9 cellular contexts compared by ENCODE assay signal in genomic region chr12:67452119-67452805, GRCh38.
DNase-seq lines count a peak whose midpoint lies in the region; ATAC-seq and TF ChIP-seq lines count a peak whose summit lies in the region.
"Had no signal": no experiment of that assay in that cellular context is flagged by ENCODE, and none has a peak within 500 bp of the region (broad histone marks: within the 10 kb centered on the region; RNA-seq: fewer than 3 reads in every experiment).

No MANE protein-coding gene starts in this region.

- TF ChIP-seq RAD21 in SK-N-SH (IDR thresholded peaks at IDR 0.05; ENCODE audit: low read length), result no peak

- H3K4me3 Mint-ChIP-seq in activated CD8-positive, alpha-beta T cell treated with anti-CD3 and anti-CD28 coated beads for 36 hours, result peak overlapping the region; percentile 18

- no peak overlapping the region for H3K27ac ChIP-seq in SK-N-SH (ENCODE audit: low read depth in 2 of 2, low read length in 1 of 2)

- CTCF ChIA-PET in activated CD8-positive, alpha-beta T cell treated with anti-CD3 and anti-CD28 coated beads for 36 hours (lab: Charles Lee), result interaction anchor here (1.0 to 1.4 kb wide), 4 partner anchors 12 to 178 kb away, joined by 3 to 7 read pairs (median 4); no protein-coding TSS in a partner anchor
- CTCF ChIA-PET in SK-N-SH (lab: Yijun Ruan, JAX), result interaction anchor here (1.7 kb wide), 1 partner anchor 10 kb away, joined by 7 read pairs; no protein-coding TSS in a partner anchor

- no peaks in the 10 kb centered on the region for H3K9me2 ChIP-seq in SK-N-SH

- no peak overlapping the region for H3K4me2 ChIP-seq in SK-N-SH

- DNase-seq in GM12864 (ENCODE audit: low read depth), result peak; percentile 94
- peak; percentile 62 for DNase-seq in activated CD8-positive, alpha-beta T cell treated with anti-CD3 and anti-CD28 coated beads for 36 hours
- no peak for DNase-seq in SK-N-SH
- no peak for DNase-seq in NCI-H2196 treated with DMSO at 0.1 percent for 48 hours (lab: John Stamatoyannopoulos, UW; ENCODE audit: unreplicated experiment)
- DNase-seq in DMS79 (lab: John Stamatoyannopoulos, UW), result no peak
- DNase-seq in AML-193 (lab: John Stamatoyannopoulos, UW), result no peak
- DNase-seq: NCI-H1436 treated with DMSO at 0.1 percent for 48 hours had no signal

- intact Hi-C loops in activated CD8-positive, alpha-beta T cell treated with anti-CD3 and anti-CD28 coated beads for 36 hours (cut with micrococcal nuclease), result loop anchor here (10.0 kb wide), 2 partner anchors 183 to 353 kb away; no protein-coding TSS in a partner anchor

- TF ChIP-seq EP300 in SK-N-SH (IDR thresholded peaks at IDR 0.05; ENCODE audit: borderline replicate concordance in 1 of 2, low read depth in 1 of 2, low read length in 1 of 2), result no peak

- H3K4me3 ChIP-seq in GM12864 (ENCODE audit: low read depth, low read length) (no peak overlapping the region), SK-N-SH (ENCODE audit: low read depth in 2 of 2, low read length in 1 of 2) (no peak overlapping the region)

- peaks cover 20% of the 10 kb centered on the region for H3K36me3 Mint-ChIP-seq in activated CD8-positive, alpha-beta T cell treated with anti-CD3 and anti-CD28 coated beads for 36 hours (ENCODE audit: low read depth)

- H3K27me3 Mint-ChIP-seq in activated CD8-positive, alpha-beta T cell treated with anti-CD3 and anti-CD28 coated beads for 36 hours, result peaks cover 12% of the 10 kb centered on the region

- TF ChIP-seq CTCF in GM12864 (IDR thresholded peaks at IDR 0.05; ENCODE audit: low read depth, low read length, missing control alignments) (no peak), SK-N-SH (IDR thresholded peaks at IDR 0.05) (no peak)
- no peak for TF ChIP-seq CTCF in activated CD8-positive, alpha-beta T cell treated with anti-CD3 and anti-CD28 coated beads for 36 hours (IDR thresholded peaks at IDR 0.05)

- peaks cover 10% of the 10 kb centered on the region for H3F3A ChIP-seq in SK-N-SH (replicated peaks; ENCODE audit: insufficient read depth)

- H3K79me2 ChIP-seq in SK-N-SH (ENCODE audit: insufficient read depth), result no peaks in the 10 kb centered on the region

- ATAC-seq in GM19351 (IDR thresholded peaks at IDR 0.05; ENCODE audit: unreplicated experiment) (peak; percentile 62), HG03095 (IDR thresholded peaks at IDR 0.05; ENCODE audit: unreplicated experiment) (peak; percentile 55)
- ATAC-seq in activated CD8-positive, alpha-beta T cell treated with anti-CD3 and anti-CD28 coated beads for 36 hours, result peak; percentile 65

- H3K27me3 ChIP-seq in SK-N-SH (ENCODE audit: insufficient read depth), result no peaks in the 10 kb centered on the region

- peaks cover 28% of the 10 kb centered on the region for H3K9me3 Mint-ChIP-seq in activated CD8-positive, alpha-beta T cell treated with anti-CD3 and anti-CD28 coated beads for 36 hours

- peak overlapping the region; percentile 84 for H3K27ac Mint-ChIP-seq in activated CD8-positive, alpha-beta T cell treated with anti-CD3 and anti-CD28 coated beads for 36 hours

- H2AFZ ChIP-seq in SK-N-SH (ENCODE audit: low read depth), result no peak overlapping the region

- H3K4me1 Mint-ChIP-seq in activated CD8-positive, alpha-beta T cell treated with anti-CD3 and anti-CD28 coated beads for 36 hours (ENCODE audit: low read depth), result peaks cover 47% of the 10 kb centered on the region

- peaks cover 9 to 16% of the 10 kb centered on the region in 2 experiments; a peak in 3 of 4 replicates for H3K4me1 ChIP-seq in SK-N-SH (ENCODE audit: control insufficient read depth in 1 of 2, insufficient read depth in 2 of 2, low read depth in 1 of 2, low read length in 1 of 2)

- H4K20me1 ChIP-seq in SK-N-SH (ENCODE audit: insufficient read depth), result no peaks in the 10 kb centered on the region

- no peaks in the 10 kb centered on the region for H3K36me3 ChIP-seq in SK-N-SH (replicated peaks in 1 of 2; ENCODE audit: control insufficient read depth in 1 of 2, insufficient read depth in 2 of 2, low read length in 1 of 2)

- 73% methylated on average over 7 of the region's 7 CpGs for WGBS in SK-N-SH (ENCODE audit: low lambda C conversion rate)

- POLR2A ChIA-PET in activated CD8-positive, alpha-beta T cell treated with anti-CD3 and anti-CD28 coated beads for 36 hours (lab: Charles Lee), result interaction anchor here (0.6 to 1.6 kb wide), 3 partner anchors 120 to 196 kb away, joined by 3 to 4 read pairs (median 3); partner anchors contain the start of gene DYRK2
- POLR2A ChIA-PET in SK-N-SH (lab: Yijun Ruan, JAX), result no interaction called here

- H3K9ac ChIP-seq in SK-N-SH, result no peak overlapping the region

- no peaks in the 10 kb centered on the region for H3K9me3 ChIP-seq in SK-N-SH

TF ChIP-seq in SK-N-SH, 30 proteins besides CTCF, POLR2A, EP300 and RAD21 (continues in another document):
- no peak for TF ChIP-seq TAF1 (IDR thresholded peaks at IDR 0.05; ENCODE audit: borderline replicate concordance, low read depth, low read length)
- no peak for TF ChIP-seq JUND (IDR thresholded peaks at IDR 0.05)
- TF ChIP-seq REST (IDR thresholded peaks at IDR 0.05; ENCODE audit: low read depth, low read length), result no peak
- no peak for TF ChIP-seq GABPA (IDR thresholded peaks at IDR 0.05; ENCODE audit: low read depth)
- TF ChIP-seq ZBTB33 (IDR thresholded peaks at IDR 0.05; ENCODE audit: borderline replicate concordance, low read depth), result no peak
- TF ChIP-seq IRF3 (IDR thresholded peaks at IDR 0.05; ENCODE audit: low read depth, low read length), result no peak
- no peak for TF ChIP-seq RXRA (IDR thresholded peaks at IDR 0.05; ENCODE audit: borderline replicate concordance, low read depth)
- TF ChIP-seq FOSL2 (IDR thresholded peaks at IDR 0.05; ENCODE audit: borderline replicate concordance, low read depth), result no peak
- no peak for TF ChIP-seq MAX (IDR thresholded peaks at IDR 0.05; ENCODE audit: low read depth)
- no peak for TF ChIP-seq SMC3 (IDR thresholded peaks at IDR 0.05; ENCODE audit: low read depth, low read length)
- TF ChIP-seq YY1 (IDR thresholded peaks at IDR 0.05; ENCODE audit: low read depth), result no peak
- no peak for TF ChIP-seq RFX5 (IDR thresholded peaks at IDR 0.05; ENCODE audit: low read length)
- TF ChIP-seq PBX3 (IDR thresholded peaks at IDR 0.05), result no peak

Comparison
In these comparisons a context has a peak if more than half of its experiments do, and no peak if none do; other contexts are left out.
1. DNase-seq: peak in GM12864 (single experiment) and activated CD8-positive, alpha-beta T cell treated with anti-CD3 and anti-CD28 coated beads for 36 hours (single experiment); none in SK-N-SH (single experiment), NCI-H2196 treated with DMSO at 0.1 percent for 48 hours (single experiment), DMS79 (single experiment) and AML-193 (0 of 2).
2. Peak in every context shown above with its lines, with median percentiles within 50 percentile points of each other: ATAC-seq.